10 cellular contexts compared by ENCODE assay signal in the genomic region with DNA sequence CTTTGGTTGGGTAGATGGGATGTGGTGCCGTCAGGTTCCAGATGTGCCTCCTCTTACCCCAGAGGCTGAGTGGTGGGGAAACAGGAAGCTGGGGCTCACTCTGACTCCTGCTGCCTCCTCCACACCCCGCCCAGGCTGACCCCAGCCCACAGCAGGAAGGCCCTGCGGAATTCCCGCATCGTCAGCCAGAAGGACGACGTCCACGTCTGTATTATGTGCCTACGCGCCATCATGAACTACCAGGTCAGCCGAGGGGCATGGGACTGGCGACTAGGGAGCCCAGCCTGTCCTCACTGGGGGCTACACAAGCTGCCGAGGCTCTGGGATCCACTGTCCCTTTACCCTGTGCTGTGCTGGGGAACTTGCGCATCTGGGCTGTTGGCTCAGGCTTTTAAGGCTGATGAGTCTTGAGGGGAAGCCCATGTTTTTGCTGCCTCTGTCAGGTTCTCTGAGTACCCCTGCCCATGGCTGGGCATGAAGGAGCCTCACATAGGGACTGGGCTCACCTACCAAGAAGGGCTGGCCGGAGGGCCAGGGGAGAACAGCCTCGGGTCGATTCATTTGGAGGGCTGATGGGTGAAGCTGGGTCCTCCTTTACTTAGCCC. TPM values are rescaled to one million over a fixed set of nuclear protein-coding genes. Genes with fewer than 3 reads are reported as not detected.
DNase-seq lines count a peak whose midpoint lies in the region; ATAC-seq and TF ChIP-seq lines count a peak whose summit lies in the region.
"Had no signal": no experiment of that assay in that cellular context is flagged by ENCODE, and none has a peak within 500 bp of the region (broad histone marks: within the 10 kb centered on the region; RNA-seq: fewer than 3 reads in every experiment).

No MANE protein-coding gene starts in this region.

- peaks cover 5% of the 10 kb centered on the region; the same call in 1 of the 2 replicates for H3F3A ChIP-seq in GM23338 (replicated peaks; ENCODE audit: low read depth)

- H3K4me1 Mint-ChIP-seq in GM23338 = peaks cover 26% of the 10 kb centered on the region
- H3K4me1 Mint-ChIP-seq in activated T-helper 17 cell treated with anti-CD3 and anti-CD28 coated beads, Interleukin-2, amount 50 U/mL, for 72 hours = peaks cover 61% of the 10 kb centered on the region
- H3K4me1 Mint-ChIP-seq in naive thymus-derived CD8-positive, alpha-beta T cell = peaks cover 41 to 73% (median 62%) of the 10 kb centered on the region in 4 donors
- H3K4me1 Mint-ChIP-seq in effector memory CD8-positive, alpha-beta T cell (ENCODE audit: low read depth in 2 of 2) = peaks cover 56 to 57% of the 10 kb centered on the region in 2 donors

- peak overlapping the region; percentile 90 for H2AFZ ChIP-seq in GM23338

- POLR2A ChIA-PET in naive thymus-derived CD8-positive, alpha-beta T cell (lab: Charles Lee) = interaction anchor here (1.5 to 47.5 kb wide), 5 partner anchors 5 to 87 kb away, joined by 3 to 1514 read pairs (median 5); partner anchors contain the start of genes FMNL1, HEXIM1, HEXIM2 and SPATA32

- no peak overlapping the region for H3K27ac Mint-ChIP-seq in GM23338
- H3K27ac Mint-ChIP-seq in activated T-helper 17 cell treated with anti-CD3 and anti-CD28 coated beads, Interleukin-2, amount 50 U/mL, for 72 hours = peak overlapping the region; percentile 86
- H3K27ac Mint-ChIP-seq in naive thymus-derived CD8-positive, alpha-beta T cell = peak overlapping the region; percentile 66 to 100 (median 90)
- peak overlapping the region in 1 of 2 donors; percentile 100 for H3K27ac Mint-ChIP-seq in effector memory CD8-positive, alpha-beta T cell

- H3K4me1 ChIP-seq in BLaER1 (peaks cover 50% of the 10 kb centered on the region), GM23338 (ENCODE audit: insufficient read depth) (peaks cover 20% of the 10 kb centered on the region)
- H3K4me1 ChIP-seq: right lobe of liver had no signal

- no peak overlapping the region for H3K4me3 ChIP-seq in BLaER1
- peak overlapping the region; percentile 26; the same call in 1 of the 2 replicates for H3K4me3 ChIP-seq in GM23338
- H3K4me3 ChIP-seq: right lobe of liver had no signal

- H3K9me3 Mint-ChIP-seq in GM23338 = no peaks in the 10 kb centered on the region; the same call in 2 of the 3 replicates
- no peaks in the 10 kb centered on the region for H3K9me3 Mint-ChIP-seq in activated T-helper 17 cell treated with anti-CD3 and anti-CD28 coated beads, Interleukin-2, amount 50 U/mL, for 72 hours
- H3K9me3 Mint-ChIP-seq in naive thymus-derived CD8-positive, alpha-beta T cell = no peaks in the 10 kb centered on the region
- H3K9me3 Mint-ChIP-seq in effector memory CD8-positive, alpha-beta T cell = no peaks in the 10 kb centered on the region

- H3K4me3 Mint-ChIP-seq in GM23338 = peak overlapping the region; percentile 17; the same call in 1 of the 3 replicates
- peak overlapping the region; percentile 92 for H3K4me3 Mint-ChIP-seq in activated T-helper 17 cell treated with anti-CD3 and anti-CD28 coated beads, Interleukin-2, amount 50 U/mL, for 72 hours
- H3K4me3 Mint-ChIP-seq in naive thymus-derived CD8-positive, alpha-beta T cell = no peak overlapping the region
- H3K4me3 Mint-ChIP-seq in effector memory CD8-positive, alpha-beta T cell = no peak overlapping the region

- peaks cover 44% of the 10 kb centered on the region for H3K27me3 Mint-ChIP-seq in GM23338 (ENCODE audit: insufficient read depth, low read depth, poor library complexity)
- H3K27me3 Mint-ChIP-seq in activated T-helper 17 cell treated with anti-CD3 and anti-CD28 coated beads, Interleukin-2, amount 50 U/mL, for 72 hours = no peaks in the 10 kb centered on the region
- no peaks in the 10 kb centered on the region for H3K27me3 Mint-ChIP-seq in naive thymus-derived CD8-positive, alpha-beta T cell
- no peaks in the 10 kb centered on the region for H3K27me3 Mint-ChIP-seq in effector memory CD8-positive, alpha-beta T cell

- 0 out of 2 replicates have a peak overlapping the region, but pooled peaks have one; percentile 9 for H3K9ac ChIP-seq in BLaER1

- H3K36me3 ChIP-seq in BLaER1 = peaks cover 85% of the 10 kb centered on the region
- no peaks in the 10 kb centered on the region for H3K36me3 ChIP-seq in GM23338 (ENCODE audit: insufficient read depth)
- H3K36me3 ChIP-seq: right lobe of liver had no signal

- H3K36me3 Mint-ChIP-seq in GM23338 (ENCODE audit: low read depth) = no peaks in the 10 kb centered on the region; the same call in 2 of the 3 replicates
- peaks cover 98% of the 10 kb centered on the region for H3K36me3 Mint-ChIP-seq in activated T-helper 17 cell treated with anti-CD3 and anti-CD28 coated beads, Interleukin-2, amount 50 U/mL, for 72 hours (ENCODE audit: low read depth)
- peaks cover 5 to 75% (median 21%) of the 10 kb centered on the region in 3 donors for H3K36me3 Mint-ChIP-seq in naive thymus-derived CD8-positive, alpha-beta T cell
- H3K36me3 Mint-ChIP-seq in effector memory CD8-positive, alpha-beta T cell (ENCODE audit: insufficient read depth) = peaks cover 84% of the 10 kb centered on the region

- no peaks in the 10 kb centered on the region for H3K79me2 ChIP-seq in GM23338 (replicated peaks; ENCODE audit: insufficient read depth)

- no peak for TF ChIP-seq CTCF in GM23338 (conservative IDR thresholded peaks at IDR 0.05; ENCODE audit: low read depth in 2 of 2)

- H3K4me2 ChIP-seq in BLaER1 (no peak overlapping the region; the same call in 1 of the 2 replicates), GM23338 (peak overlapping the region; percentile 69)

- no peaks in the 10 kb centered on the region for H3K9me2 ChIP-seq in GM23338 (ENCODE audit: insufficient read depth)

- H3K9me3 ChIP-seq in BLaER1 = no peaks in the 10 kb centered on the region
- H3K9me3 ChIP-seq: right lobe of liver had no signal

- H4K20me1 ChIP-seq in BLaER1 = peaks cover 79% of the 10 kb centered on the region
- H4K20me1 ChIP-seq in GM23338 (replicated peaks; ENCODE audit: insufficient read depth) = no peaks in the 10 kb centered on the region; the same call in 1 of the 2 replicates

- H3K27ac ChIP-seq in BLaER1 = 0 out of 2 replicates have a peak overlapping the region, but pooled peaks have one; percentile 32
- no peak overlapping the region for H3K27ac ChIP-seq in GM23338 (ENCODE audit: low read depth)
- H3K27ac ChIP-seq: right lobe of liver had no signal

- H3K27me3 ChIP-seq in BLaER1 (no peaks in the 10 kb centered on the region), GM23338 (ENCODE audit: insufficient read depth) (peaks cover 50% of the 10 kb centered on the region)

- ATAC-seq in GM23338 (peak; percentile 43), GM19463 (IDR thresholded peaks at IDR 0.05; ENCODE audit: unreplicated experiment) (no peak), GM19452 (IDR thresholded peaks at IDR 0.05; ENCODE audit: unreplicated experiment) (no peak)
- no peak for ATAC-seq in activated T-helper 17 cell treated with anti-CD3 and anti-CD28 coated beads, Interleukin-2, amount 50 U/mL, for 72 hours (replicated peaks)
- no peak for ATAC-seq in naive thymus-derived CD8-positive, alpha-beta T cell
- ATAC-seq in effector memory CD8-positive, alpha-beta T cell (replicated peaks) = no peak

- DNase-seq in GM23338 (ENCODE audit: low spot score) (no peak), midbrain (lab: John Stamatoyannopoulos, UW) (no peak)
- no peak for DNase-seq in naive thymus-derived CD8-positive, alpha-beta T cell
- no peak for DNase-seq in effector memory CD8-positive, alpha-beta T cell

TF ChIP-seq in GM23338, 12 proteins besides CTCF, POLR2A, EP300 and RAD21 (continues in another document):
- TF ChIP-seq, protein P1, sequence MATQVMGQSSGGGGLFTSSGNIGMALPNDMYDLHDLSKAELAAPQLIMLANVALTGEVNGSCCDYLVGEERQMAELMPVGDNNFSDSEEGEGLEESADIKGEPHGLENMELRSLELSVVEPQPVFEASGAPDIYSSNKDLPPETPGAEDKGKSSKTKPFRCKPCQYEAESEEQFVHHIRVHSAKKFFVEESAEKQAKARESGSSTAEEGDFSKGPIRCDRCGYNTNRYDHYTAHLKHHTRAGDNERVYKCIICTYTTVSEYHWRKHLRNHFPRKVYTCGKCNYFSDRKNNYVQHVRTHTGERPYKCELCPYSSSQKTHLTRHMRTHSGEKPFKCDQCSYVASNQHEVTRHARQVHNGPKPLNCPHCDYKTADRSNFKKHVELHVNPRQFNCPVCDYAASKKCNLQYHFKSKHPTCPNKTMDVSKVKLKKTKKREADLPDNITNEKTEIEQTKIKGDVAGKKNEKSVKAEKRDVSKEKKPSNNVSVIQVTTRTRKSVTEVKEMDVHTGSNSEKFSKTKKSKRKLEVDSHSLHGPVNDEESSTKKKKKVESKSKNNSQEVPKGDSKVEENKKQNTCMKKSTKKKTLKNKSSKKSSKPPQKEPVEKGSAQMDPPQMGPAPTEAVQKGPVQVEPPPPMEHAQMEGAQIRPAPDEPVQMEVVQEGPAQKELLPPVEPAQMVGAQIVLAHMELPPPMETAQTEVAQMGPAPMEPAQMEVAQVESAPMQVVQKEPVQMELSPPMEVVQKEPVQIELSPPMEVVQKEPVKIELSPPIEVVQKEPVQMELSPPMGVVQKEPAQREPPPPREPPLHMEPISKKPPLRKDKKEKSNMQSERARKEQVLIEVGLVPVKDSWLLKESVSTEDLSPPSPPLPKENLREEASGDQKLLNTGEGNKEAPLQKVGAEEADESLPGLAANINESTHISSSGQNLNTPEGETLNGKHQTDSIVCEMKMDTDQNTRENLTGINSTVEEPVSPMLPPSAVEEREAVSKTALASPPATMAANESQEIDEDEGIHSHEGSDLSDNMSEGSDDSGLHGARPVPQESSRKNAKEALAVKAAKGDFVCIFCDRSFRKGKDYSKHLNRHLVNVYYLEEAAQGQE (IDR thresholded peaks at IDR 0.05; ENCODE audit: unreplicated experiment) = no peak
- no peak for TF ChIP-seq EZH2phosphoT487 (IDR thresholded peaks at IDR 0.05; ENCODE audit: unreplicated experiment)
- no peak for TF ChIP-seq STAT1 (IDR thresholded peaks at IDR 0.05; ENCODE audit: unreplicated experiment)
- TF ChIP-seq EZH2 (IDR thresholded peaks at IDR 0.05; ENCODE audit: low read depth, unreplicated experiment) = no peak

RNA-seq across cellular contexts. Expression of gene FMNL1, which starts 14.4 kb away (rescaled TPM):
- total RNA-seq in GM23338 (2014; rRNA removed; shearing (Covaris generic)) = 9.3 and 23.1 TPM in 2 replicates
- 5.6 and 6.6 TPM in 2 replicates for polyA plus RNA-seq in GM23338 (2016; fragmentation: Nextera tagmentation; extraction: Ambion mirVana)
- 100 to 1,000 TPM; 262 to 496 TPM for total RNA-seq in activated T-helper 17 cell treated with anti-CD3 and anti-CD28 coated beads, Interleukin-2, amount 50 U/mL, for 72 hours
- total RNA-seq in naive thymus-derived CD8-positive, alpha-beta T cell = 100 to 1,000 TPM; 383 to 394 TPM
- 10 to 100 TPM; 18.0 to 35.5 (median 21.5) TPM for polyA plus RNA-seq in naive thymus-derived CD8-positive, alpha-beta T cell

RNA-seq across cellular contexts. Expression of gene SPATA32, which starts 25.8 kb away (rescaled TPM):
- not detected in 2 replicates for total RNA-seq in GM23338 (2014; rRNA removed; shearing (Covaris generic))
- 0.23 TPM in 1 of 2 replicates, not detected in the other for polyA plus RNA-seq in GM23338 (2016; fragmentation: Nextera tagmentation; extraction: Ambion mirVana)
- under 1 TPM; 0.13 to 0.32 TPM for total RNA-seq in activated T-helper 17 cell treated with anti-CD3 and anti-CD28 coated beads, Interleukin-2, amount 50 U/mL, for 72 hours
- total RNA-seq in naive thymus-derived CD8-positive, alpha-beta T cell = under 1 TPM; 0.47 to 0.75 TPM
- under 1 TPM; 0.30 to 0.81 (median 0.44) TPM for polyA plus RNA-seq in naive thymus-derived CD8-positive, alpha-beta T cell
- total RNA-seq: right lobe of liver, subcutaneous adipose tissue had no signal

Comparison
In these comparisons a context has a peak if more than half of its experiments do, and no peak if none do; other contexts are left out.
1. H3K4me3 Mint-ChIP-seq: peak in GM23338 (single experiment) and activated T-helper 17 cell treated with anti-CD3 and anti-CD28 coated beads, Interleukin-2, amount 50 U/mL, for 72 hours (single experiment); none in naive thymus-derived CD8-positive, alpha-beta T cell (0 of 10) and effector memory CD8-positive, alpha-beta T cell (0 of 2).
2. RNA of gene FMNL1, which starts 14.4 kb away (total RNA-seq): 262 to 496 TPM in activated T-helper 17 cell treated with anti-CD3 and anti-CD28 coated beads, Interleukin-2, amount 50 U/mL, for 72 hours and 383 to 394 TPM in naive thymus-derived CD8-positive, alpha-beta T cell; 9.3 to 23.1 TPM in GM23338; every median in the first group is over 10 times any median in the second.